Comparison of ENCODE assay signal across 1 cellular context in genomic region chr22:29840498-29840897, GRCh38.
TF ChIP-seq lines count a peak whose summit lies in the region.

No MANE protein-coding gene starts in this region.

TF ChIP-seq in K562, 482 proteins besides CTCF, POLR2A, EP300 and RAD21 (continues in another document):
- TF ChIP-seq ILK (tag; IDR thresholded peaks at IDR 0.05; ENCODE audit: borderline replicate concordance, low read depth) (no peak), NKRF (IDR thresholded peaks at IDR 0.05; ENCODE audit: borderline replicate concordance) (no peak), MGA (IDR thresholded peaks at IDR 0.05) (no peak), MCM5 (IDR thresholded peaks at IDR 0.05; ENCODE audit: low read depth) (no peak), RERE (CRISPR knock-in tag; IDR thresholded peaks at IDR 0.05; ENCODE audit: borderline replicate concordance) (no peak), ZFP30 (CRISPR knock-in tag; IDR thresholded peaks at IDR 0.05; ENCODE audit: borderline replicate concordance) (no peak), MLLT1 (IDR thresholded peaks at IDR 0.05) (no peak), THRAP3 (IDR thresholded peaks at IDR 0.05; ENCODE audit: borderline replicate concordance) (no peak), MBD2 (IDR thresholded peaks at IDR 0.05; ENCODE audit: borderline replicate concordance, low read depth) (no peak), ELF4 (CRISPR knock-in tag; IDR thresholded peaks at IDR 0.05) (no peak), ZNF449 (CRISPR knock-in tag; IDR thresholded peaks at IDR 0.05) (no peak), U2AF1 (optimal IDR thresholded peaks at IDR 0.05; ENCODE audit: low read depth, low read length) (no peak), SMARCA5 (IDR thresholded peaks at IDR 0.05) (no peak), MEIS2 (IDR thresholded peaks at IDR 0.05; ENCODE audit: partially characterized antibody) (peak; percentile 50), TAF1 (IDR thresholded peaks at IDR 0.05; ENCODE audit: control insufficient read depth, extremely low read depth, insufficient read depth, low read length, severe bottlenecking) (no peak), UBTF (IDR thresholded peaks at IDR 0.05; ENCODE audit: borderline replicate concordance in 1 of 2, low read depth in 2 of 2, low read length in 2 of 2) (no peak), HDAC3 (IDR thresholded peaks at IDR 0.05; ENCODE audit: borderline replicate concordance, partially characterized antibody) (peak; percentile 43), ATF2 (CRISPR knock-in tag; IDR thresholded peaks at IDR 0.05) (no peak), ZFP36 (IDR thresholded peaks at IDR 0.05; ENCODE audit: low read depth, low read length, partially characterized antibody) (no peak), NCOA6 (IDR thresholded peaks at IDR 0.05) (no peak), CBFA2T2 (conservative IDR thresholded peaks at IDR 0.05) (peak; percentile 82), MTF1 (CRISPR knock-in tag; IDR thresholded peaks at IDR 0.05; ENCODE audit: borderline replicate concordance) (no peak), NFATC3 (IDR thresholded peaks at IDR 0.05) (no peak), MYNN (IDR thresholded peaks at IDR 0.05) (no peak), MYNN (CRISPR knock-in tag; IDR thresholded peaks at IDR 0.05) (no peak), SIX5 (IDR thresholded peaks at IDR 0.05; ENCODE audit: borderline replicate concordance in 1 of 2, insufficient read depth in 1 of 2, low read depth in 1 of 2, low read length in 2 of 2) (no peak), FOXM1 (IDR thresholded peaks at IDR 0.05; ENCODE audit: low read depth) (no peak), FOXM1 (CRISPR knock-in tag; IDR thresholded peaks at IDR 0.05; ENCODE audit: low read depth) (no peak), SMAD2 (IDR thresholded peaks at IDR 0.05; ENCODE audit: low read depth, low read length) (no peak), RBM34 (IDR thresholded peaks at IDR 0.05; ENCODE audit: borderline replicate concordance, insufficient read depth, low read length) (no peak)
